ENCODE assay signal across 8 cellular contexts in genomic region chr2:130342533-130343275, GRCh38. TPM values are rescaled to one million over a fixed set of nuclear protein-coding genes. Genes with fewer than 3 reads are reported as not detected.
DNase-seq lines count a peak whose midpoint lies in the region; ATAC-seq and TF ChIP-seq lines count a peak whose summit lies in the region.

A gene with protein sequence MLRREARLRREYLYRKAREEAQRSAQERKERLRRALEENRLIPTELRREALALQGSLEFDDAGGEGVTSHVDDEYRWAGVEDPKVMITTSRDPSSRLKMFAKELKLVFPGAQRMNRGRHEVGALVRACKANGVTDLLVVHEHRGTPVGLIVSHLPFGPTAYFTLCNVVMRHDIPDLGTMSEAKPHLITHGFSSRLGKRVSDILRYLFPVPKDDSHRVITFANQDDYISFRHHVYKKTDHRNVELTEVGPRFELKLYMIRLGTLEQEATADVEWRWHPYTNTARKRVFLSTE (plus strand): TSS chr2:130342897. CDS start chr2:130342933, 36 bp downstream.

- POLR2A ChIA-PET in activated CD4-positive, alpha-beta T cell treated with anti-CD3 and anti-CD28 coated beads for 36 hours (lab: Charles Lee), result interaction anchor here (0.8 to 2.4 kb wide), 5 partner anchors 10 to 622 kb away, joined by 3 to 7 read pairs (median 4); partner anchors contain the start of gene SMPD4

- H3K27ac Mint-ChIP-seq in activated CD4-positive, alpha-beta T cell treated with anti-CD3 and anti-CD28 coated beads for 36 hours, result peak within 1 kb of the TSS; percentile 100

- DNase-seq in Ammon's horn (ENCODE audit: low spot score) (peak; percentile 100), NCI-H510A treated with DMSO at 0.1 percent for 48 hours (lab: John Stamatoyannopoulos, UW) (peak; percentile 98), kidney tubule cell (ENCODE audit: low spot score) (peak; percentile 99)
- peak; percentile 96 for DNase-seq in activated CD4-positive, alpha-beta T cell treated with anti-CD3 and anti-CD28 coated beads for 36 hours
- DNase-seq in stimulated activated CD4-positive, alpha-beta T cell treated with anti-CD3 and anti-CD28 coated beads, Interleukin-1b, Interleukin-23, amount 100 ng/mL, for 4 hours (ENCODE audit: low read depth in 2 of 2), result peak; percentile 77 to 87

- H3K36me3 Mint-ChIP-seq in activated CD4-positive, alpha-beta T cell treated with anti-CD3 and anti-CD28 coated beads for 36 hours (ENCODE audit: low read depth), result peaks cover 62% of the 10 kb centered on the region

- peak; percentile 71 for TF ChIP-seq POLR2A in GM19099 (IDR thresholded peaks at IDR 0.05; ENCODE audit: extremely low read depth, insufficient read length, low read depth)

- ATAC-seq in HG03439 (IDR thresholded peaks at IDR 0.05; ENCODE audit: unreplicated experiment), result peak; percentile 87
- peak; percentile 92 for ATAC-seq in activated CD4-positive, alpha-beta T cell treated with anti-CD3 and anti-CD28 coated beads for 36 hours

- intact Hi-C loops in activated CD4-positive, alpha-beta T cell treated with anti-CD3 and anti-CD28 coated beads for 36 hours (cut with DNase I, micrococcal nuclease), result loop anchor here (1.0 to 10.0 kb wide), 11 partner anchors 13 to 1150 kb away; partner anchors contain the start of genes MZT2A (in 2 of the 2), FAM168B (in 1 of the 2), GPR148 (in 1 of the 2) and PTPN18 (in 1 of the 2)

- peak within 1 kb of the TSS; percentile 98 for H3K4me3 Mint-ChIP-seq in activated CD4-positive, alpha-beta T cell treated with anti-CD3 and anti-CD28 coated beads for 36 hours

- no peaks in the 10 kb centered on the region for H3K9me3 Mint-ChIP-seq in activated CD4-positive, alpha-beta T cell treated with anti-CD3 and anti-CD28 coated beads for 36 hours (ENCODE audit: low read depth)

- CTCF ChIA-PET in activated CD4-positive, alpha-beta T cell treated with anti-CD3 and anti-CD28 coated beads for 36 hours (lab: Charles Lee), result interaction anchor here (0.6 to 3.4 kb wide), 9 partner anchors 10 to 764 kb away, joined by 3 to 40 read pairs (median 4); partner anchors contain the start of genes MZT2B and SMPD4

- no peaks in the 10 kb centered on the region for H3K27me3 Mint-ChIP-seq in activated CD4-positive, alpha-beta T cell treated with anti-CD3 and anti-CD28 coated beads for 36 hours

- peaks cover 28% of the 10 kb centered on the region for H3K4me1 Mint-ChIP-seq in activated CD4-positive, alpha-beta T cell treated with anti-CD3 and anti-CD28 coated beads for 36 hours

- peak within 1 kb of the TSS; percentile 83 for H3K27ac ChIP-seq in cingulate gyrus (ENCODE audit: low read depth, low read length)

RNA-seq across cellular contexts. Expression of the gene that starts here (rescaled TPM):
- total RNA-seq in activated CD4-positive, alpha-beta T cell treated with anti-CD3 and anti-CD28 coated beads for 36 hours, result 100 to 1,000 TPM; 148 to 169 TPM

Comparison
In these comparisons a context has a peak if more than half of its experiments do, and no peak if none do; other contexts are left out.
1. Peak in every context shown above with its lines: DNase-seq, ATAC-seq and H3K27ac ChIP-seq.